Comparison of ENCODE assay signal across 8 cellular contexts in the genomic region with DNA sequence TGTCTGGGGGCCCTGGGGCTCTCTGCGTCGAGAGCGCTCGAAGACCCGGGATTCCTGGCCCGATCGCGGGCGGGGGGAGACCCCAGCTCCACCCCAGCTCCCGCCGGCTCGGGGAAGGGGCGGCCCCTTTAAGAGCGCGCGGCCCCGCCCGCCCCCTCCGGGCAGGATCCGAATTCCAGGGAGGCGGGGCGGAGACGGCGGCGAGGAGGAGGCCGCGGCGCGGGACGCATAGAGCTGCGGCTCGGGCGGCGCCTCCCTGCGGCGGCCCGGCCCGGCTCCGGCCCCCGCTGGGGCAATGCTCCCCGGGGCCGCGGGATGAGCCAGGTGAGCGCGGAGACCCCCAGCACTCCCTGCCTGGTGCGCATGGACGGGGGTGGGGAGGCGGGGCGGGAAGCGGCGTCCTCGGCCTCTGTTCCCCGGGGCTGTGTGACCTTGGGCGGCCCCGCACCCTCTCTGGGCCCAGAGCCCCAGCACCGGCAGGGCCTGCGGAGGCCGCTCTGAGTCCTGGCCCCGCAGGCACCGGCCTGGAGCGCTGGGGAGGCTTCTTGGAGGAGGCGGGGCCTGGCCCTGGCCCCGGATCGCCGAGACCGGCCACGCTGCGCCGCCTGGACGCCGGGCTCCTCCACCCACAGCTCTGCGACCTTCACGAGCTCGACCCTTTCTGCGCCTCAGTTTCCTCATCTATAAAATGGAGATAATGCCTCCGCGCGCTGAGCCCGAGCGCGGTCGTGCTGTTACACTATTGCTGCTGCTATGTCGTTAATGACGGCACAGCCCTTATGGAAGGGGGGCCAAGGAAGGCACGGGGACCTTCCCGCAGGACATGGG. TPM values are rescaled to one million over a fixed set of nuclear protein-coding genes. Genes with fewer than 3 reads are reported as not detected.
A peak's percentile ranks its signal among the peaks of the same experiment; 100 is the strongest.
DNase-seq lines count a peak whose midpoint lies in the region; ATAC-seq and TF ChIP-seq lines count a peak whose summit lies in the region.

No MANE protein-coding gene starts in this region.

- POLR2A ChIA-PET in naive thymus-derived CD8-positive, alpha-beta T cell (lab: Charles Lee) = interaction anchor here (0.8 to 1.0 kb wide), 2 partner anchors 10 to 52 kb away, joined by 3 to 4 read pairs; no protein-coding TSS in a partner anchor

- peak; percentile 59 for ATAC-seq in foreskin keratinocyte
- peak in 1 of 2 donors; percentile 59 for ATAC-seq in naive thymus-derived CD8-positive, alpha-beta T cell
- ATAC-seq in aorta (ENCODE audit: low FRiP score) = peak; percentile 79

- in situ Hi-C loops in ACHN (cut with HindIII; ENCODE audit: low pct_ligation_motif_present, low pct_unique_long_range_greater_than_20kb, low sequenced_read_pairs) = no loop called here

- peaks cover 13% of the 10 kb centered on the region for H3K4me1 ChIP-seq in foreskin keratinocyte
- no peaks in the 10 kb centered on the region for H3K4me1 ChIP-seq in aorta (ENCODE audit: control insufficient read depth in 1 of 2, insufficient read depth in 2 of 2, low read length in 2 of 2)

- H3K27ac Mint-ChIP-seq in naive thymus-derived CD8-positive, alpha-beta T cell = peak overlapping the region in 3 of 10 donors; percentile 24 to 56 (median 39)

- H3K27me3 Mint-ChIP-seq in naive thymus-derived CD8-positive, alpha-beta T cell = peaks cover 2 to 38% (median 10%) of the 10 kb centered on the region in 5 donors

- peaks cover 5 to 18% (median 13%) of the 10 kb centered on the region in 4 donors for H3K4me1 Mint-ChIP-seq in naive thymus-derived CD8-positive, alpha-beta T cell

- H3K36me3 ChIP-seq in aorta (ENCODE audit: control insufficient read depth in 1 of 2, insufficient read depth in 2 of 2, low read length in 1 of 2) = no peaks in the 10 kb centered on the region

- DNase-seq in ACHN (peak; percentile 75), GM10266 (ENCODE audit: extremely low spot score) (peak; percentile 68), NCI-H345 (lab: John Stamatoyannopoulos, UW) (peak; percentile 68), foreskin keratinocyte (peak in 1 of 2 donors; percentile 55), aorta (peak; percentile 88 to 95), activated gamma-delta T cell treated with Interleukin-2 at 50 U/mL for 16 hours (no peak)
- peak; percentile 41 to 58 for DNase-seq in activated T-cell treated with anti-CD3 and anti-CD28 coated beads, Interleukin-2, amount 50 U/mL, for 48 hours
- DNase-seq in naive thymus-derived CD8-positive, alpha-beta T cell = peak in 1 of 10 donors; percentile 30

- H3K4me3 ChIP-seq in aorta (ENCODE audit: low read length in 2 of 2) = peak overlapping the region; percentile 77 to 92

- 2% methylated on average over 43 to 86 of the region's 86 CpGs for WGBS in aorta, 2 donors

- no peak for TF ChIP-seq CTCF in GM10266 (IDR thresholded peaks at IDR 0.05; ENCODE audit: control insufficient read depth, insufficient read depth, low read depth, missing control alignments)
- peak; percentile 41 for TF ChIP-seq CTCF in foreskin keratinocyte (conservative IDR thresholded peaks at IDR 0.05)

- H3K9me3 ChIP-seq in aorta (ENCODE audit: control insufficient read depth, low read length) = no peaks in the 10 kb centered on the region

- H3K36me3 Mint-ChIP-seq in naive thymus-derived CD8-positive, alpha-beta T cell = no peaks in the 10 kb centered on the region

- no peaks in the 10 kb centered on the region for H3K27me3 ChIP-seq in foreskin keratinocyte
- H3K27me3 ChIP-seq in aorta (ENCODE audit: control insufficient read depth in 1 of 2, insufficient read depth in 2 of 2, low read length in 1 of 2) = no peaks in the 10 kb centered on the region

- peaks cover 0 to 2% (median 0%) of the 10 kb centered on the region in 9 donors for H3K9me3 Mint-ChIP-seq in naive thymus-derived CD8-positive, alpha-beta T cell

- peak overlapping the region; percentile 33 for H3K27ac ChIP-seq in foreskin keratinocyte
- H3K27ac ChIP-seq in aorta (ENCODE audit: low read depth in 1 of 2, low read length in 2 of 2) = peak overlapping the region in 1 of 2 donors; percentile 61

- intact Hi-C loops in aorta (cut with DNase I) = loop anchor here (2.0 to 5.0 kb wide), 3 partner anchors 38 to 50 kb away; a partner anchor contains a TSS

- peak overlapping the region; percentile 69 to 85 (median 82) for H3K4me3 Mint-ChIP-seq in naive thymus-derived CD8-positive, alpha-beta T cell

RNA-seq across cellular contexts. Expression of a gene that starts 0.6 kb away (rescaled TPM):
- total RNA-seq in foreskin keratinocyte (31.3 and 31.8 TPM in 2 replicates), aorta (10 to 100 TPM; 21.0 to 22.3 TPM)
- polyA plus RNA-seq in foreskin keratinocyte (41.8 and 42.9 TPM in 2 replicates), aorta (10 to 100 TPM; 11.4 to 21.5 TPM)
- not detected for total RNA-seq in naive thymus-derived CD8-positive, alpha-beta T cell
- under 1 TPM in 1 of 3 donors, not detected in 2; 0.54 TPM for polyA plus RNA-seq in naive thymus-derived CD8-positive, alpha-beta T cell

RNA-seq across cellular contexts. Expression of a gene that starts 8.5 kb away (rescaled TPM):
- not detected in 2 replicates for total RNA-seq in foreskin keratinocyte
- polyA plus RNA-seq in foreskin keratinocyte = not detected in 2 replicates
- 1 to 10 TPM in 1 of 2 experiments, under 1 TPM in 1; 0.49 to 1.3 TPM for total RNA-seq in naive thymus-derived CD8-positive, alpha-beta T cell
- not detected for polyA plus RNA-seq in naive thymus-derived CD8-positive, alpha-beta T cell
- 1 to 10 TPM; 3.0 to 3.5 TPM for total RNA-seq in aorta
- polyA plus RNA-seq in aorta = under 1 TPM in 1 of 2 donors, not detected in 1; 0.49 TPM

RNA-seq across cellular contexts. Expression of a gene that starts 39.0 kb away (rescaled TPM):
- 267 and 315 TPM in 2 replicates for total RNA-seq in foreskin keratinocyte
- 231 and 253 TPM in 2 replicates for polyA plus RNA-seq in foreskin keratinocyte
- 100 to 1,000 TPM; 290 to 292 TPM for total RNA-seq in naive thymus-derived CD8-positive, alpha-beta T cell
- 100 to 1,000 TPM; 141 to 215 (median 175) TPM for polyA plus RNA-seq in naive thymus-derived CD8-positive, alpha-beta T cell
- total RNA-seq in aorta = 100 to 1,000 TPM; 176 to 184 TPM
- 100 to 1,000 TPM in 1 of 2 donors, 10 to 100 TPM in 1; 74.8 to 207 TPM for polyA plus RNA-seq in aorta

RNA-seq across cellular contexts. Expression of a gene that starts 39.3 kb away (rescaled TPM):
- total RNA-seq in foreskin keratinocyte (21.4 and 21.7 TPM in 2 replicates), aorta (10 to 100 TPM in 1 of 2 donors, 1 to 10 TPM in 1; 9.0 to 17.4 TPM)
- polyA plus RNA-seq in foreskin keratinocyte (21.8 and 22.7 TPM in 2 replicates), aorta (10 to 100 TPM in 1 of 2 donors, 1 to 10 TPM in 1; 5.5 to 19.4 TPM)
- 10 to 100 TPM; 18.7 to 19.2 TPM for total RNA-seq in naive thymus-derived CD8-positive, alpha-beta T cell
- polyA plus RNA-seq in naive thymus-derived CD8-positive, alpha-beta T cell = 10 to 100 TPM in 1 of 3 donors, 1 to 10 TPM in 2; 4.7 to 13.1 (median 4.9) TPM

Comparison
In these comparisons a context has a peak if more than half of its experiments do, and no peak if none do; other contexts are left out.
1. RNA of a gene that starts 0.6 kb away (total RNA-seq): 31.3 to 31.8 TPM in foreskin keratinocyte and 21.0 to 22.3 TPM in aorta; not detected in naive thymus-derived CD8-positive, alpha-beta T cell; every median in the first group is over 10 times any median in the second.